Comparison of ENCODE assay signal across 11 cellular contexts in the genomic region with DNA sequence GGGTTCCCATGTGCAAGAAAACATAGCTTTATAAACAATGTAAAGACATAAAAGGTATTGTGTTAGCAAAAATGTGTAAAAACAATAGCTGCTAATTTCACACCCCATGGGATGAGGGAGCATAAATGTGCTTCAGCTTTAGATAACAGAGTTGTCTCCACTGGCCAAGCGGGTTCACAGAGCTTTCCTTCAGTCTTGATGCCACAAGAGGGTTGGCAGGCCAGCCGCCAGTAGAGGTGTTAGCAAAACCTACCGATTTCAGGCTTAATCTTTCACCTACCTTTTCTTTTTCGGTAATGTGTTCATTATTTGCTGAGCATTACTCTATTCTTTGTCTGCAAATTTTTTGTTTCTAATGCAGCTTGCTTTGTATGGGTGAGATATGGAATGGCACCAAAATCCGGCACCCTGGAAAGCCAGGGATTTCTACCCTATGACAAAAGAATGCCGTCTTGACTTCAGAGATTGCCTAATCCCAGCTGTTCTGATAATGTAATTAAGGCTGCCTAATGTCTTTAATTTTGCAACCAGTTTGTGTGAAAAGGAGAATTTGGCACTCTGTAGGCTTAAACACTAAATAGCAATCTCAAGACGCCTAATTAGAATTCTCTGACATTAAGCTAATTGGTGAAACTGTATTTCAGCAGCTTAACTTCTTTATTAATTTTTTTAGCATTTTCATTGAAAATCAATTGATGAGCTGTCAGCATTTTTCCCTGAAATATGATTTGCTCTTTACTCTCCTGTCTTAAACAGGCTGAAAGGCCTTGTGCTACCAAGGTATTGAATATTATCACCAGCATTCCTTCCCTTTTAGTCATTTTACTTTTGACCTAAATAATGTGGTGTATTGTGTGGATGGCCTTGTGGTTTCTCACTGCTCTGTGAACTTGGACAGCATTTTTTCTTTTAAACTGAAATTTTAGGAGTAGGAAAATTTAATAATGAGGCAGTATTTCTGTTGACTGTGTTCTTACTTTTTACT.
DNase-seq lines count a peak whose midpoint lies in the region; ATAC-seq lines count a peak whose summit lies in the region.
"Had no signal": no experiment of that assay in that cellular context is flagged by ENCODE, and none has a peak within 500 bp of the region (broad histone marks: within the 10 kb centered on the region; RNA-seq: fewer than 3 reads in every experiment).

No MANE protein-coding gene starts in this region.

- in situ Hi-C loops in ACHN (cut with HindIII; ENCODE audit: low pct_ligation_motif_present, low pct_unique_long_range_greater_than_20kb, low sequenced_read_pairs): no loop called here

- H3K27ac ChIP-seq in caudate nucleus (ENCODE audit: low read depth, low read length): peak overlapping the region; percentile 0
- H3K27ac ChIP-seq: SK-N-MC had no signal

- ATAC-seq in GM21390 (IDR thresholded peaks at IDR 0.05; ENCODE audit: unreplicated experiment): no peak

- DNase-seq in ACHN (peak; percentile 91), LHCN-M2 (ENCODE audit: low read depth) (peak; percentile 75), caudate nucleus (lab: John Stamatoyannopoulos, UW) (no peak), kidney tubule cell (ENCODE audit: low spot score) (peak; percentile 65), mucosa of gallbladder (ENCODE audit: low spot score) (no peak), islet precursor cell (no peak)
- no peak for DNase-seq in activated CD4-positive, alpha-beta T cell treated with anti-CD3 and anti-CD28 coated beads, Interleukin-2, amount 50 U/mL, for 1 hour
- DNase-seq: NCI-H187, retina had no signal

Comparison
In these comparisons a context has a peak if more than half of its experiments do, and no peak if none do; other contexts are left out.
1. DNase-seq: peak in ACHN (single experiment), LHCN-M2 (single experiment) and kidney tubule cell (single experiment); none in caudate nucleus (0 of 61), activated CD4-positive, alpha-beta T cell treated with anti-CD3 and anti-CD28 coated beads, Interleukin-2, amount 50 U/mL, for 1 hour (single experiment), mucosa of gallbladder (single experiment) and islet precursor cell (single experiment).